In genomic region chr5:31523041-31523440, GRCh38 we compare ENCODE assay signal across 3 cellular contexts.
"Had no signal": no experiment of that assay in that cellular context is flagged by ENCODE, and none has a peak within 500 bp of the region (broad histone marks: within the 10 kb centered on the region; RNA-seq: fewer than 3 reads in every experiment).

No MANE protein-coding gene starts in this region.

- ATAC-seq: GM12878 had no signal

- H3K4me3 ChIP-seq: GM12878 had no signal

- DNase-seq: GDM1, GF-D8 had no signal
